In the genomic region with DNA sequence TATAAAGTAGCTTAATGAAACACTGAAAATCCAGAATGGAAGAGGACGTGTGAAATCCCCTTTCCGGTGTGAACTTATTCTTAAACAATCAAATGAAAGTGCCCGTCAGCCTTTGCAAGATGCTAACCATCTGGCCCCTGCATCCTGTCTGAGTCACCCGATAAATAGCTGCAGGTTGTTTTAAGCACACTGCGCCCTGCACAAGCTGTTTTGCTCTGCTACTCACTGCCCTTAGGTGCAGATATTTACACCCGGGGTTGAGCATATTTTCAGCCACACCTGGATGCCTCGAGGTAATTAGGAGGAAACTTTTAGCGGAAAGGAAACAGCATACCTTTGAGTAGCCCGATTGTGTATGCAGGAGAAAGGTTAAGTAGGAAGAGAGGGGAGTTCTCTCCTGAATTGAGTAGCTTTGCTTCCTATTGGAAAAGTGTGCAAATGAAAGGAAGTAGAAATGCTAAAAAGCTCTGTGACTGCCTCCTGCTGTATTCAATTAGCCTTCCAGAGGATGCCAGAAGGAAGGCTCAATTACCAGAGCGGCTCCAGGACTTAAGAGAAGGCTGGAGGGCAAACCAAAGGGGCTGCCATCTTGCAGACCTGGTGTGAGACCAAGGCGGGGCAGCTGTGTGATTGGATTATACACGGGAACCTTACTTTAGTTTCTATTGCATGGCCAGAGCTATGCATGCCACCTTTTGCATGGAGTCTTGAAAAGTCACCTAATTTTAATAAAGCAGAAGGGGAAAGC, we compare ENCODE assay signal across 9 cellular contexts. TPM values are rescaled to one million over a fixed set of nuclear protein-coding genes. Genes with fewer than 3 reads are reported as not detected.
A peak's percentile ranks its signal among the peaks of the same experiment; 100 is the strongest.
DNase-seq lines count a peak whose midpoint lies in the region; ATAC-seq and TF ChIP-seq lines count a peak whose summit lies in the region.
"Had no signal": no experiment of that assay in that cellular context is flagged by ENCODE, and none has a peak within 500 bp of the region (broad histone marks: within the 10 kb centered on the region; RNA-seq: fewer than 3 reads in every experiment).

No MANE protein-coding gene starts in this region.

- H3K4me2 ChIP-seq in MM.1S (ENCODE audit: low read depth, low read length): peak overlapping the region; percentile 56

- H3K36me3 ChIP-seq in BE2C: no peaks in the 10 kb centered on the region
- no peaks in the 10 kb centered on the region for H3K36me3 ChIP-seq in MM.1S (replicated peaks; ENCODE audit: insufficient read depth, low read length)
- no peaks in the 10 kb centered on the region for H3K36me3 ChIP-seq in WERI-Rb-1
- no peaks in the 10 kb centered on the region for H3K36me3 ChIP-seq in kidney epithelial cell (ENCODE audit: control insufficient read depth, insufficient read depth, low read length)
- no peaks in the 10 kb centered on the region for H3K36me3 ChIP-seq in esophagus squamous epithelium

- H3K9me3 ChIP-seq in BE2C (no peaks in the 10 kb centered on the region), MM.1S (replicated peaks; ENCODE audit: insufficient read depth, low read length) (no peaks in the 10 kb centered on the region), WERI-Rb-1 (ENCODE audit: severe bottlenecking) (no peaks in the 10 kb centered on the region), esophagus squamous epithelium (no peaks in the 10 kb centered on the region)

- H3K79me2 ChIP-seq in MM.1S (ENCODE audit: low read length): no peaks in the 10 kb centered on the region

- TF ChIP-seq CTCF in BE2C (IDR thresholded peaks at IDR 0.05; ENCODE audit: low read depth, low read length): no peak
- no peak for TF ChIP-seq CTCF in MM.1S (IDR thresholded peaks at IDR 0.05; ENCODE audit: low read length)
- TF ChIP-seq CTCF in WERI-Rb-1 (IDR thresholded peaks at IDR 0.05; ENCODE audit: low read depth, low read length): no peak
- TF ChIP-seq CTCF in kidney epithelial cell (IDR thresholded peaks at IDR 0.05; ENCODE audit: insufficient read depth, low read length, poor library complexity, severe bottlenecking): peak; percentile 19
- TF ChIP-seq CTCF in esophagus squamous epithelium (IDR thresholded peaks at IDR 0.05): no peak

- no peaks in the 10 kb centered on the region for H3K9me2 ChIP-seq in MM.1S (replicated peaks; ENCODE audit: insufficient read depth, low read length)

- no peaks in the 10 kb centered on the region for H3K27me3 ChIP-seq in BE2C
- H3K27me3 ChIP-seq in MM.1S (replicated peaks; ENCODE audit: insufficient read depth, low read length): no peaks in the 10 kb centered on the region
- H3K27me3 ChIP-seq in WERI-Rb-1 (ENCODE audit: insufficient read depth, low read depth, severe bottlenecking): no peaks in the 10 kb centered on the region
- no peaks in the 10 kb centered on the region for H3K27me3 ChIP-seq in kidney epithelial cell (ENCODE audit: control insufficient read depth, insufficient read depth, low read length)
- peaks cover 0 to 23% (median 0%) of the 10 kb centered on the region in 4 donors for H3K27me3 ChIP-seq in esophagus squamous epithelium

- peak overlapping the region; percentile 11; the same call in 1 of the 2 replicates for H2AFZ ChIP-seq in MM.1S (ENCODE audit: low read length)

- no peaks in the 10 kb centered on the region for H3F3A ChIP-seq in MM.1S (ENCODE audit: insufficient read depth, low read length)

- H3K4me3 ChIP-seq in BE2C (ENCODE audit: low read depth, low read length): peak overlapping the region; percentile 48
- peak overlapping the region; percentile 14; the same call in 1 of the 2 replicates for H3K4me3 ChIP-seq in MM.1S (ENCODE audit: low read length)
- H3K4me3 ChIP-seq in WERI-Rb-1 (ENCODE audit: low read depth, low read length): no peak overlapping the region
- H3K4me3 ChIP-seq in kidney epithelial cell (ENCODE audit: low read depth, low read length): no peak overlapping the region
- no peak overlapping the region for H3K4me3 ChIP-seq in esophagus squamous epithelium

- ATAC-seq in GM18909 (IDR thresholded peaks at IDR 0.05; ENCODE audit: poor library complexity, unreplicated experiment) (peak; percentile 85), GM18505 (IDR thresholded peaks at IDR 0.05; ENCODE audit: unreplicated experiment) (no peak)

- H3K27ac ChIP-seq in MM.1S (ENCODE audit: low read length) (peak overlapping the region; percentile 33; the same call in 1 of the 2 replicates), WERI-Rb-1 (no peak overlapping the region), esophagus squamous epithelium (no peak overlapping the region)
- H3K27ac ChIP-seq: HL-60 had no signal

- intact Hi-C loops in esophagus squamous epithelium (cut with DNase I): no loop called here

- DNase-seq in BE2C: peak; percentile 58
- DNase-seq in MM.1S: peak; percentile 65
- peak; percentile 82 for DNase-seq in WERI-Rb-1
- peak; percentile 73 for DNase-seq in kidney epithelial cell (ENCODE audit: low read depth)
- no peak for DNase-seq in esophagus squamous epithelium (lab: John Stamatoyannopoulos, UW)
- no peak for DNase-seq in activated CD4-positive, CD25-positive, alpha-beta regulatory T cell (lab: John Stamatoyannopoulos, UW)

- 29 to 31% methylated on average over 12 of the region's 12 CpGs for WGBS in esophagus squamous epithelium, 2 donors

- no peaks in the 10 kb centered on the region for H4K20me1 ChIP-seq in MM.1S (ENCODE audit: insufficient read depth, low read length)

- H3K4me1 ChIP-seq in BE2C (peaks cover 4% of the 10 kb centered on the region), MM.1S (ENCODE audit: low read length) (peaks cover 10% of the 10 kb centered on the region; the same call in 1 of the 2 replicates), esophagus squamous epithelium (peaks cover 0 to 14% (median 5%) of the 10 kb centered on the region in 3 donors)

- TF ChIP-seq POLR2A in esophagus squamous epithelium (IDR thresholded peaks at IDR 0.05) (no peak), GM18505 (IDR thresholded peaks at IDR 0.05; ENCODE audit: borderline replicate concordance, extremely low read depth, insufficient read depth, insufficient read length) (no peak)

- H3K9ac ChIP-seq in MM.1S (ENCODE audit: low read length): no peak overlapping the region

RNA-seq across cellular contexts. Expression of gene IRS2, which starts 42.5 kb away (rescaled TPM):
- polyA plus RNA-seq in BE2C (2012; ENCODE audit: insufficient read depth, insufficient read length, low read depth): 28.7 TPM
- total RNA-seq in kidney epithelial cell: 27.1 and 35.7 TPM in 2 replicates
- total RNA-seq in esophagus squamous epithelium: 10 to 100 TPM in 1 of 4 donors, 1 to 10 TPM in 3; 5.0 to 24.6 (median 7.5) TPM

Comparison
In these comparisons a context has a peak if more than half of its experiments do, and no peak if none do; other contexts are left out.
1. DNase-seq: peak in BE2C (single experiment), MM.1S (single experiment), WERI-Rb-1 (single experiment) and kidney epithelial cell (single experiment); none in esophagus squamous epithelium (single experiment) and activated CD4-positive, CD25-positive, alpha-beta regulatory T cell (0 of 4).
2. H3K4me3 ChIP-seq: peak in BE2C (single experiment) and MM.1S (single experiment); none in WERI-Rb-1 (single experiment), kidney epithelial cell (single experiment) and esophagus squamous epithelium (0 of 4).